ENCODE assay signal across 1 cellular context in the genomic region with DNA sequence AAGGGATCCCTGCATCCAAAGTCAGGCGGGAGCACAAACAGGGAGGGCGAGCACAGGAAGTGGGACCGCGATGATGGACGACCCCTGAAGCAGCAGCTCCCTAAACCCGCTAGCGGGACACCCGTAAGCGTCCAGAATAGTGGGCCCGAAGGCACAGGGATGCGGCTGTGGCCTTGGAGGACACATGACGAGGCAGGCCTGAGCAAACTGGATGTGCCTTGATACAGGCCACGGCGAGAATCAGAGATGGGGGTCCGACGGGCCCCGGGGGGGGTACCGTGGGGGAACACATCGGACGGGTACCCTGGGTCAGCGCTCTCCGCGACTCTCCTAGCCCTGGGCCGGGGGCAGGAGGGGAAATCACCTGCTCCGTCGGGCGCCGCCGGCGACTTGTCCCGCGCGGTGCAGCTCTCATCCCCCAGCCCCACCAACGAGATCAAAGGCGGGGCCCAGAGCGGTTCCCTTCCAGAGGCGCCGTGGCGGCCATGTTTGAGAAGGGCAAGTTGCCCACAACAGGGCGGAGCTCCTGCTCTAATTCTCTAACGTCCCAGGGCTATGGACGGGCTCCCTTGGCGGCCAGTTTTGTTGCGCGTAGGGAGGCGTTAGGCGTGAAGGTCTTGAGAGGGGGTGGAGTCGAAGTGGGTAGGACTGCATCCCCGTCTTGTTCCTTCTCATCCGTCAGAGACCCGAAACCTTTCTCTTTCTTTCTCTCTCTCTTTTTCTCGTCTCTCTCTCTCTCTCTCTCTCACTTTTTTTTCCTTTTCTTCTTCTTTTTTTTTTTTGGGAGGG.
A peak's percentile ranks its signal among the peaks of the same experiment; 100 is the strongest.
TF ChIP-seq lines count a peak whose summit lies in the region.

A gene with protein sequence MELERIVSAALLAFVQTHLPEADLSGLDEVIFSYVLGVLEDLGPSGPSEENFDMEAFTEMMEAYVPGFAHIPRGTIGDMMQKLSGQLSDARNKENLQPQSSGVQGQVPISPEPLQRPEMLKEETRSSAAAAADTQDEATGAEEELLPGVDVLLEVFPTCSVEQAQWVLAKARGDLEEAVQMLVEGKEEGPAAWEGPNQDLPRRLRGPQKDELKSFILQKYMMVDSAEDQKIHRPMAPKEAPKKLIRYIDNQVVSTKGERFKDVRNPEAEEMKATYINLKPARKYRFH (minus strand): TSS at position 413 of the 789 bp plus-strand sequence. CDS start 7,386 bp downstream, outside the sequence.

TF ChIP-seq in HEK293, 187 proteins besides CTCF, POLR2A, EP300 and RAD21 (continued from another document and continues in another):
- no peak for TF ChIP-seq ZNF514 (tag by site-specific recombination; IDR thresholded peaks at IDR 0.05)
- TF ChIP-seq ZNF274 (IDR thresholded peaks at IDR 0.05; ENCODE audit: low read length) = no peak
- TF ChIP-seq ZNF274 (tag by site-specific recombination; IDR thresholded peaks at IDR 0.05; ENCODE audit: borderline replicate concordance) = no peak
- peak; percentile 81 for TF ChIP-seq ZNF121 (tag by site-specific recombination; IDR thresholded peaks at IDR 0.05)
- no peak for TF ChIP-seq ZNF157 (tag by site-specific recombination; IDR thresholded peaks at IDR 0.05)
- peak; percentile 90; the same call in 1 of the 2 replicates for TF ChIP-seq IKZF3 (tag by site-specific recombination; IDR thresholded peaks at IDR 0.05)
- no peak; the same call in 1 of the 2 replicates for TF ChIP-seq ZSCAN4 (tag by site-specific recombination; IDR thresholded peaks at IDR 0.05)
- peak; percentile 93 for TF ChIP-seq ZNF76 (tag by site-specific recombination; IDR thresholded peaks at IDR 0.05; ENCODE audit: borderline replicate concordance, low read depth)
- peak; percentile 75; the same call in 1 of the 2 replicates for TF ChIP-seq TRIM28 (IDR thresholded peaks at IDR 0.05; ENCODE audit: borderline replicate concordance, low read length)
- peak; percentile 56 for TF ChIP-seq MZF1 (tag by site-specific recombination; IDR thresholded peaks at IDR 0.05; ENCODE audit: borderline replicate concordance)
- no peak for TF ChIP-seq ZNF391 (tag by site-specific recombination; IDR thresholded peaks at IDR 0.05; ENCODE audit: borderline replicate concordance, low read depth)
- TF ChIP-seq ZSCAN16 (tag by site-specific recombination; IDR thresholded peaks at IDR 0.05) = 0 out of 2 replicates have a peak, but pooled peaks have one; percentile 24
- no peak for TF ChIP-seq ZNF175 (tag by site-specific recombination; IDR thresholded peaks at IDR 0.05)
- TF ChIP-seq ZNF785 (tag by site-specific recombination; IDR thresholded peaks at IDR 0.05) = no peak
- no peak for TF ChIP-seq ZNF664 (tag by site-specific recombination; IDR thresholded peaks at IDR 0.05)
- no peak for TF ChIP-seq ZNF670 (tag by site-specific recombination; IDR thresholded peaks at IDR 0.05; ENCODE audit: low read depth)
- TF ChIP-seq ZNF221 (tag by site-specific recombination; IDR thresholded peaks at IDR 0.05; ENCODE audit: borderline replicate concordance) = no peak
- TF ChIP-seq SP2 (tag by site-specific recombination; IDR thresholded peaks at IDR 0.05) = peak; percentile 77
- no peak for TF ChIP-seq ZNF558 (tag by site-specific recombination; IDR thresholded peaks at IDR 0.05)
- no peak for TF ChIP-seq ZNF202 (tag by site-specific recombination; IDR thresholded peaks at IDR 0.05; ENCODE audit: borderline replicate concordance)
- TF ChIP-seq ZNF555 (tag by site-specific recombination; conservative IDR thresholded peaks at IDR 0.05) = no peak
- TF ChIP-seq ZNF600 (tag by site-specific recombination; IDR thresholded peaks at IDR 0.05) = peak; percentile 69; the same call in 1 of the 2 replicates
- TF ChIP-seq ZBTB8A (tag by site-specific recombination; IDR thresholded peaks at IDR 0.05) = peak; percentile 94
- no peak for TF ChIP-seq ZNF791 (tag by site-specific recombination; IDR thresholded peaks at IDR 0.05)
- peak; percentile 98 for TF ChIP-seq PATZ1 (tag by site-specific recombination; IDR thresholded peaks at IDR 0.05)
- no peak for TF ChIP-seq ZNF292 (tag by site-specific recombination; IDR thresholded peaks at IDR 0.05; ENCODE audit: borderline replicate concordance, low read depth)
- no peak for TF ChIP-seq ZNF426 (tag by site-specific recombination; IDR thresholded peaks at IDR 0.05)
- TF ChIP-seq ZBTB48 (tag by site-specific recombination; IDR thresholded peaks at IDR 0.05) = peak; percentile 99
- TF ChIP-seq, protein P1, sequence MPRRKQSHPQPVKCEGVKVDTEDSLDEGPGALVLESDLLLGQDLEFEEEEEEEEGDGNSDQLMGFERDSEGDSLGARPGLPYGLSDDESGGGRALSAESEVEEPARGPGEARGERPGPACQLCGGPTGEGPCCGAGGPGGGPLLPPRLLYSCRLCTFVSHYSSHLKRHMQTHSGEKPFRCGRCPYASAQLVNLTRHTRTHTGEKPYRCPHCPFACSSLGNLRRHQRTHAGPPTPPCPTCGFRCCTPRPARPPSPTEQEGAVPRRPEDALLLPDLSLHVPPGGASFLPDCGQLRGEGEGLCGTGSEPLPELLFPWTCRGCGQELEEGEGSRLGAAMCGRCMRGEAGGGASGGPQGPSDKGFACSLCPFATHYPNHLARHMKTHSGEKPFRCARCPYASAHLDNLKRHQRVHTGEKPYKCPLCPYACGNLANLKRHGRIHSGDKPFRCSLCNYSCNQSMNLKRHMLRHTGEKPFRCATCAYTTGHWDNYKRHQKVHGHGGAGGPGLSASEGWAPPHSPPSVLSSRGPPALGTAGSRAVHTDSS (tag by site-specific recombination; IDR thresholded peaks at IDR 0.05) = no peak
- no peak for TF ChIP-seq ZNF350 (tag by site-specific recombination; IDR thresholded peaks at IDR 0.05)
- no peak for TF ChIP-seq ZNF211 (tag by site-specific recombination; IDR thresholded peaks at IDR 0.05; ENCODE audit: low read depth)
- TF ChIP-seq ZNF645 (tag by site-specific recombination; IDR thresholded peaks at IDR 0.05) = no peak
- TF ChIP-seq ZNF830 (tag by site-specific recombination; IDR thresholded peaks at IDR 0.05; ENCODE audit: low read depth) = no peak
- 0 out of 2 replicates have a peak, but pooled peaks have one; percentile 16 for TF ChIP-seq ZNF623 (tag by site-specific recombination; IDR thresholded peaks at IDR 0.05)
- no peak for TF ChIP-seq ZNF169 (tag by site-specific recombination; IDR thresholded peaks at IDR 0.05)
- peak; percentile 67 for TF ChIP-seq GLIS1 (tag by site-specific recombination; IDR thresholded peaks at IDR 0.05)
- TF ChIP-seq ZNF837 (tag by site-specific recombination; IDR thresholded peaks at IDR 0.05) = no peak
- TF ChIP-seq, protein P2, sequence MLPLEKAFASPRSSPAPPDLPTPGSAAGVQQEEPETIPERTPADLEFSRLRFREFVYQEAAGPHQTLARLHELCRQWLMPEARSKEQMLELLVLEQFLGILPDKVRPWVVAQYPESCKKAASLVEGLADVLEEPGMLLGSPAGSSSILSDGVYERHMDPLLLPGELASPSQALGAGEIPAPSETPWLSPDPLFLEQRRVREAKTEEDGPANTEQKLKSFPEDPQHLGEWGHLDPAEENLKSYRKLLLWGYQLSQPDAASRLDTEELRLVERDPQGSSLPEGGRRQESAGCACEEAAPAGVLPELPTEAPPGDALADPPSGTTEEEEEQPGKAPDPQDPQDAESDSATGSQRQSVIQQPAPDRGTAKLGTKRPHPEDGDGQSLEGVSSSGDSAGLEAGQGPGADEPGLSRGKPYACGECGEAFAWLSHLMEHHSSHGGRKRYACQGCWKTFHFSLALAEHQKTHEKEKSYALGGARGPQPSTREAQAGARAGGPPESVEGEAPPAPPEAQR (tag by site-specific recombination; IDR thresholded peaks at IDR 0.05) = no peak
- TF ChIP-seq ZNF394 (tag by site-specific recombination; IDR thresholded peaks at IDR 0.05; ENCODE audit: borderline replicate concordance) = no peak
- TF ChIP-seq ZNF174 (tag by site-specific recombination; IDR thresholded peaks at IDR 0.05) = no peak
- TF ChIP-seq ZNF610 (tag by site-specific recombination; IDR thresholded peaks at IDR 0.05; ENCODE audit: borderline replicate concordance) = 0 out of 2 replicates have a peak, but pooled peaks have one; percentile 50
- TF ChIP-seq ZNF26 (tag by site-specific recombination; IDR thresholded peaks at IDR 0.05) = no peak
- no peak for TF ChIP-seq ZNF768 (tag by site-specific recombination; IDR thresholded peaks at IDR 0.05)
- peak; percentile 71 for TF ChIP-seq EGR2 (tag by site-specific recombination; IDR thresholded peaks at IDR 0.05; ENCODE audit: low read depth)
- no peak for TF ChIP-seq HOXD13 (CRISPR knock-in tag; IDR thresholded peaks at IDR 0.05; ENCODE audit: borderline replicate concordance)
- TF ChIP-seq PBX3 (CRISPR knock-in tag; IDR thresholded peaks at IDR 0.05) = no peak
- no peak for TF ChIP-seq ZNF747 (tag by site-specific recombination; IDR thresholded peaks at IDR 0.05)
- TF ChIP-seq ZNF639 (tag by site-specific recombination; IDR thresholded peaks at IDR 0.05) = peak; percentile 93
